22 cellular contexts compared by ENCODE assay signal in genomic region chr11:109963101-109963500, GRCh38.
A peak's percentile ranks its signal among the peaks of the same experiment; 100 is the strongest.
DNase-seq lines count a peak whose midpoint lies in the region; ATAC-seq, FAIRE-seq and TF ChIP-seq lines count a peak whose summit lies in the region.
"Had no signal": no experiment of that assay in that cellular context is flagged by ENCODE, and none has a peak within 500 bp of the region (broad histone marks: within the 10 kb centered on the region; RNA-seq: fewer than 3 reads in every experiment).

No MANE protein-coding gene starts in this region.

- H3K4me1 Mint-ChIP-seq in neural progenitor cell: peaks cover 29% of the 10 kb centered on the region
- no peaks in the 10 kb centered on the region for H3K4me1 Mint-ChIP-seq in activated naive CD4-positive, alpha-beta T cell treated with anti-CD3 and anti-CD28 coated beads, Interleukin-2, amount 10 ng/mL, durations not matched to agents 7 days and 5 days

- H3K79me2 ChIP-seq in neural progenitor cell (ENCODE audit: low read depth) (no peaks in the 10 kb centered on the region), PC-3 (ENCODE audit: low read length) (no peaks in the 10 kb centered on the region)

- H3K4me3 ChIP-seq in neural progenitor cell (no peak overlapping the region), PC-3 (ENCODE audit: low read length) (no peak overlapping the region)
- H3K4me3 ChIP-seq: A549, GM12878 had no signal

- TF ChIP-seq CTCF in D721Med (IDR thresholded peaks at IDR 0.05; ENCODE audit: insufficient read depth, missing control alignments): no peak
- TF ChIP-seq CTCF in neural progenitor cell (IDR thresholded peaks at IDR 0.05): no peak
- TF ChIP-seq CTCF in PC-3 (conservative IDR thresholded peaks at IDR 0.05; ENCODE audit: low read depth, low read length): no peak

- no peaks in the 10 kb centered on the region for H4K20me1 ChIP-seq in neural progenitor cell (ENCODE audit: low read depth)
- H4K20me1 ChIP-seq in PC-3 (ENCODE audit: low read length): no peaks in the 10 kb centered on the region

- H3K27me3 Mint-ChIP-seq in neural progenitor cell (ENCODE audit: insufficient read depth, low read depth): peaks cover 7% of the 10 kb centered on the region
- H3K27me3 Mint-ChIP-seq in activated naive CD4-positive, alpha-beta T cell treated with anti-CD3 and anti-CD28 coated beads, Interleukin-2, amount 10 ng/mL, durations not matched to agents 7 days and 5 days: peaks cover 4% of the 10 kb centered on the region
- H3K27me3 Mint-ChIP-seq: CD4-positive, alpha-beta T cell had no signal

- H3K9me2 ChIP-seq in PC-3 (replicated peaks; ENCODE audit: low read length): no peaks in the 10 kb centered on the region

- H2AFZ ChIP-seq in neural progenitor cell (replicated peaks) (no peak overlapping the region), PC-3 (ENCODE audit: low read length) (no peak overlapping the region)

- H3F3A ChIP-seq in neural progenitor cell (ENCODE audit: low read depth) (no peaks in the 10 kb centered on the region), PC-3 (ENCODE audit: low read length, unreplicated experiment) (no peaks in the 10 kb centered on the region)

- peaks cover 5% of the 10 kb centered on the region for H3K9me3 Mint-ChIP-seq in neural progenitor cell
- no peaks in the 10 kb centered on the region for H3K9me3 Mint-ChIP-seq in activated naive CD4-positive, alpha-beta T cell treated with anti-CD3 and anti-CD28 coated beads, Interleukin-2, amount 10 ng/mL, durations not matched to agents 7 days and 5 days
- H3K9me3 Mint-ChIP-seq: CD4-positive, alpha-beta T cell; H9 had no signal

- H3K4me2 ChIP-seq in neural progenitor cell (no peak overlapping the region), PC-3 (ENCODE audit: low read length) (no peak overlapping the region)
- H3K4me2 ChIP-seq: A549 had no signal

- no peak overlapping the region for H3K27ac Mint-ChIP-seq in neural progenitor cell
- no peak overlapping the region for H3K27ac Mint-ChIP-seq in activated naive CD4-positive, alpha-beta T cell treated with anti-CD3 and anti-CD28 coated beads, Interleukin-2, amount 10 ng/mL, durations not matched to agents 7 days and 5 days
- H3K27ac Mint-ChIP-seq: CD4-positive, alpha-beta T cell had no signal

- no peaks in the 10 kb centered on the region for H3K36me3 ChIP-seq in neural progenitor cell
- H3K36me3 ChIP-seq in PC-3 (ENCODE audit: low read depth, low read length): no peaks in the 10 kb centered on the region

- peak; percentile 17 for DNase-seq in D721Med (ENCODE audit: insufficient read length, low spot score)
- DNase-seq in NCI-H2171 treated with DMSO at 0.1 percent for 48 hours (lab: John Stamatoyannopoulos, UW): peak; percentile 82
- DNase-seq in NCI-H524 treated with DMSO at 0.1 percent for 48 hours (lab: John Stamatoyannopoulos, UW): peak; percentile 96
- peak; percentile 9 for DNase-seq in neural progenitor cell (ENCODE audit: low spot score)
- no peak for DNase-seq in activated naive CD4-positive, alpha-beta T cell treated with anti-CD3 and anti-CD28 coated beads, Interleukin-2, amount 10 ng/mL, durations not matched to agents 7 days and 5 days
- no peak for DNase-seq in NCI-H2081 treated with DMSO at 0.1 percent for 48 hours (lab: John Stamatoyannopoulos, UW)
- DNase-seq in LoVo (ENCODE audit: low spot score): no peak
- DNase-seq in PC-3: no peak
- DNase-seq: AML-193; Caco-2; CD4-positive, alpha-beta T cell; DMS53; DND-41; EL; H9 had no signal

- no peak overlapping the region for H3K4me3 Mint-ChIP-seq in neural progenitor cell
- H3K4me3 Mint-ChIP-seq in activated naive CD4-positive, alpha-beta T cell treated with anti-CD3 and anti-CD28 coated beads, Interleukin-2, amount 10 ng/mL, durations not matched to agents 7 days and 5 days: no peak overlapping the region
- H3K4me3 Mint-ChIP-seq: CD4-positive, alpha-beta T cell; H9 had no signal

- H3K4me1 ChIP-seq in neural progenitor cell (peaks cover 20% of the 10 kb centered on the region), PC-3 (ENCODE audit: insufficient read depth, low read length) (no peaks in the 10 kb centered on the region)
- H3K4me1 ChIP-seq: A549, Caco-2 had no signal

- H3K9me3 ChIP-seq in neural progenitor cell (ENCODE audit: low read depth) (no peaks in the 10 kb centered on the region), PC-3 (ENCODE audit: low read length) (no peaks in the 10 kb centered on the region)
- H3K9me3 ChIP-seq: A549, Caco-2 had no signal

- no peaks in the 10 kb centered on the region for H3K36me3 Mint-ChIP-seq in neural progenitor cell
- H3K36me3 Mint-ChIP-seq in activated naive CD4-positive, alpha-beta T cell treated with anti-CD3 and anti-CD28 coated beads, Interleukin-2, amount 10 ng/mL, durations not matched to agents 7 days and 5 days: no peaks in the 10 kb centered on the region

- peak; percentile 76 for FAIRE-seq in D721Med (lab: Jason Lieb, UNC)
- FAIRE-seq: A549, GM12878, GM19239, H1, HepG2 had no signal

- H3K9ac ChIP-seq in neural progenitor cell (no peak overlapping the region), PC-3 (ENCODE audit: low read length) (no peak overlapping the region)

- intact Hi-C loops in PC-3 (cut with micrococcal nuclease): no loop called here

- CTCF ChIA-PET in activated naive CD4-positive, alpha-beta T cell treated with anti-CD3 and anti-CD28 coated beads, Interleukin-2, amount 10 ng/mL, durations not matched to agents 7 days and 5 days (lab: Charles Lee): no interaction called here
- CTCF ChIA-PET in PC-3 (lab: Charles Lee): no interaction called here

- no peak for ATAC-seq in PC-3
- ATAC-seq: A549, GM12878, HepG2 had no signal

- H3K27me3 ChIP-seq in neural progenitor cell (no peaks in the 10 kb centered on the region), PC-3 (ENCODE audit: low read length) (no peaks in the 10 kb centered on the region)

- POLR2A ChIA-PET in PC-3 (lab: Charles Lee; ENCODE audit: unreplicated experiment): no interaction called here

- BruUV-seq in PC-3 (replicated peaks; lab: Mats Ljungman, UMichigan): no TSS peak

- H3K27ac ChIP-seq in neural progenitor cell: no peak overlapping the region
- H3K27ac ChIP-seq in PC-3 (ENCODE audit: low read length): no peak overlapping the region
- H3K27ac ChIP-seq: 22Rv1, A549, C4-2B had no signal

Comparison
In these comparisons a context has a peak if more than half of its experiments do, and no peak if none do; other contexts are left out.
1. DNase-seq: peak in D721Med (single experiment), NCI-H2171 treated with DMSO at 0.1 percent for 48 hours (single experiment), NCI-H524 treated with DMSO at 0.1 percent for 48 hours (single experiment) and neural progenitor cell (single experiment); none in activated naive CD4-positive, alpha-beta T cell treated with anti-CD3 and anti-CD28 coated beads, Interleukin-2, amount 10 ng/mL, durations not matched to agents 7 days and 5 days (single experiment), NCI-H2081 treated with DMSO at 0.1 percent for 48 hours (single experiment), LoVo (single experiment) and PC-3 (single experiment).